ENCODE assay signal across 24 cellular contexts in genomic region chr7:135825406-135825805, GRCh38.
"Had no signal": no experiment of that assay in that cellular context is flagged by ENCODE, and none has a peak within 500 bp of the region (broad histone marks: within the 10 kb centered on the region; RNA-seq: fewer than 3 reads in every experiment).

No MANE protein-coding gene starts in this region.

- H2AFZ ChIP-seq: hepatocyte had no signal

- H3K4me3 ChIP-seq: body of pancreas, cardiac muscle cell, hepatocyte, pancreas, psoas muscle, right atrium auricular region, upper lobe of left lung had no signal

- H3K9me3 ChIP-seq: body of pancreas, pancreas, psoas muscle, right atrium auricular region, upper lobe of left lung had no signal

- H3K36me3 Mint-ChIP-seq: activated naive CD4-positive, alpha-beta T cell treated with anti-CD3 and anti-CD28 coated beads, Interleukin-2, amount 50 U/mL, for 24 hours had no signal

- H3K36me3 ChIP-seq: cardiac muscle cell, pancreas, right atrium auricular region, upper lobe of left lung had no signal

- H3K79me2 ChIP-seq: hepatocyte had no signal

- H3K27ac Mint-ChIP-seq: activated CD4-positive, alpha-beta T cell treated with anti-CD3 and anti-CD28 coated beads, Interleukin-2, amount 10 ng/mL, durations not matched to agents 7 days and 5 days; activated CD8-positive, alpha-beta T cell treated with anti-CD3 and anti-CD28 coated beads, Interleukin-2, amount 10 ng/mL, durations not matched to agents 7 days and 5 days; activated naive CD4-positive, alpha-beta T cell treated with anti-CD3 and anti-CD28 coated beads, Interleukin-2, amount 50 U/mL, for 24 hours; dendritic cell treated with granulocyte-macrophage colony-stimulating factor and Interleukin-4, amounts not matched to agents 40 ng/mL and 50 ng/mL, for 4 days; nephron; T-helper 2 cell treated with Interferon-gamma antibody and Interleukin-4, amounts not matched to agents 5 μg/mL and 100 μg/mL, for 36 hours had no signal

- H3K4me1 ChIP-seq: body of pancreas, pancreas, psoas muscle, right atrium auricular region, upper lobe of left lung had no signal

- H3K9me3 Mint-ChIP-seq: activated CD4-positive, alpha-beta T cell treated with anti-CD3 and anti-CD28 coated beads, Interleukin-2, amount 10 ng/mL, durations not matched to agents 7 days and 5 days; activated naive CD4-positive, alpha-beta T cell treated with anti-CD3 and anti-CD28 coated beads, Interleukin-2, amount 50 U/mL, for 24 hours; dendritic cell treated with granulocyte-macrophage colony-stimulating factor and Interleukin-4, amounts not matched to agents 40 ng/mL and 50 ng/mL, for 4 days; nephron; T-helper 2 cell treated with Interferon-gamma antibody and Interleukin-4, amounts not matched to agents 5 μg/mL and 100 μg/mL, for 36 hours had no signal

- H3K4me3 Mint-ChIP-seq: activated CD4-positive, alpha-beta T cell treated with anti-CD3 and anti-CD28 coated beads, Interleukin-2, amount 10 ng/mL, durations not matched to agents 7 days and 5 days; activated CD8-positive, alpha-beta T cell treated with anti-CD3 and anti-CD28 coated beads, Interleukin-2, amount 10 ng/mL, durations not matched to agents 7 days and 5 days; activated naive CD4-positive, alpha-beta T cell treated with anti-CD3 and anti-CD28 coated beads, Interleukin-2, amount 50 U/mL, for 24 hours; dendritic cell treated with granulocyte-macrophage colony-stimulating factor and Interleukin-4, amounts not matched to agents 40 ng/mL and 50 ng/mL, for 4 days; nephron; T-helper 2 cell treated with Interferon-gamma antibody and Interleukin-4, amounts not matched to agents 5 μg/mL and 100 μg/mL, for 36 hours had no signal

- DNase-seq: activated CD4-positive, alpha-beta T cell treated with anti-CD3 and anti-CD28 coated beads, Interleukin-2, amount 10 ng/mL, durations not matched to agents 7 days and 5 days; activated CD4-positive, CD25-positive, alpha-beta regulatory T cell treated with anti-CD3 and anti-CD28 coated beads, Interleukin-2, amount 50 U/mL, for 72 hours; activated CD8-positive, alpha-beta T cell treated with anti-CD3 and anti-CD28 coated beads, Interleukin-2, amount 10 ng/mL, durations not matched to agents 7 days and 5 days; activated gamma-delta T cell treated with Interleukin-2 at 50 U/mL for 16 hours; anterior cingulate cortex; body of pancreas; effector CD8-positive, alpha-beta T cell; foreskin melanocyte; glutamatergic neuron; islet precursor cell; left cardiac atrium; pancreas; psoas muscle; stimulated activated CD4-positive, alpha-beta T cell treated with anti-CD3 and anti-CD28 coated beads, Interleukin-4, amount 100 ng/mL, for 24 hours; stimulated activated naive CD4-positive, alpha-beta T cell treated with Interleukin-2 at 50 U/mL for 16 hours; upper lobe of left lung had no signal

- H3K27me3 ChIP-seq: body of pancreas, cardiac muscle cell, hepatocyte, pancreas, right atrium auricular region, upper lobe of left lung had no signal

- H3K4me1 Mint-ChIP-seq: activated CD4-positive, alpha-beta T cell treated with anti-CD3 and anti-CD28 coated beads, Interleukin-2, amount 10 ng/mL, durations not matched to agents 7 days and 5 days; activated naive CD4-positive, alpha-beta T cell treated with anti-CD3 and anti-CD28 coated beads, Interleukin-2, amount 50 U/mL, for 24 hours had no signal

- ATAC-seq: activated CD8-positive, alpha-beta T cell treated with anti-CD3 and anti-CD28 coated beads, Interleukin-2, amount 10 ng/mL, durations not matched to agents 7 days and 5 days; body of pancreas; left cardiac atrium; pancreas; psoas muscle had no signal

- H3K4me2 ChIP-seq: hepatocyte had no signal

- H3K27me3 Mint-ChIP-seq: activated CD4-positive, alpha-beta T cell treated with anti-CD3 and anti-CD28 coated beads, Interleukin-2, amount 10 ng/mL, durations not matched to agents 7 days and 5 days; activated naive CD4-positive, alpha-beta T cell treated with anti-CD3 and anti-CD28 coated beads, Interleukin-2, amount 50 U/mL, for 24 hours; dendritic cell treated with granulocyte-macrophage colony-stimulating factor and Interleukin-4, amounts not matched to agents 40 ng/mL and 50 ng/mL, for 4 days had no signal

- H3K27ac ChIP-seq: body of pancreas, cardiac muscle cell, hepatocyte, pancreas, psoas muscle, right atrium auricular region, upper lobe of left lung, VCaP had no signal
